In the genomic region with DNA sequence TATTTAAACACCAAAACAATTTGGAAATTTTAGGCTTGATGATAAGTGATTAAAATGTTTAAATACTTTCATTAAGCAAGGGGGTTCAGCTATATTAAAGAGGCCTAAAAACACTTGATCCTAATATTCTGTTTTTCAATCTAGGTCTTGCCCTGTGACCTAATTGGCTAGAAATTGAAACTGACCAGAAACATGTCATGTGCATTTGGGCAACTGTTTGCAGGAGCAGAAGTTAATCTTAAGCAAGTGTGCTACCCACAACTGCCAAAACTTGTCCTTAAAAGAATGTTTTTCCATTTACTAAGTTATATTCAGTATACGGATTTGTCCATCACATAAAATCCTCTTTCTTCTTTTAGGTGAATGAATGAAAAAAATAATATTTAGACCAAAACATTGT, we compare ENCODE assay signal across 29 cellular contexts.
"Had no signal": no experiment of that assay in that cellular context is flagged by ENCODE, and none has a peak within 500 bp of the region (broad histone marks: within the 10 kb centered on the region; RNA-seq: fewer than 3 reads in every experiment).

No MANE protein-coding gene starts in this region.

- H3K9me3 Mint-ChIP-seq: dendritic cell treated with granulocyte-macrophage colony-stimulating factor and Interleukin-4, amounts not matched to agents 40 ng/mL and 50 ng/mL, for 4 days; effector memory CD8-positive, alpha-beta T cell had no signal

- H3K9me3 ChIP-seq: colonic mucosa, esophagus squamous epithelium, gastroesophageal sphincter, lower lobe of right lung, mucosa of descending colon had no signal

- H3K27me3 ChIP-seq: colonic mucosa, esophagus squamous epithelium, gastroesophageal sphincter, heart left ventricle, hepatocyte, left lung had no signal

- DNase-seq: colonic mucosa; cortex of kidney; effector CD8-positive, alpha-beta T cell; effector memory CD8-positive, alpha-beta T cell; endodermal cell; erythroblast; esophagus squamous epithelium; foreskin fibroblast; foreskin melanocyte; heart left ventricle; hypothalamus; immature natural killer cell; islet precursor cell; kidney; kidney glomerular epithelial cell; left colon; left lung; left ventricle myocardium superior; lower lobe of right lung; mesenchymal stem cell; mucosa of descending colon; naive thymus-derived CD4-positive, alpha-beta T cell had no signal

- H3K27ac ChIP-seq: colonic mucosa, epithelial cell of prostate, esophagus squamous epithelium, gastroesophageal sphincter, heart left ventricle, hepatocyte, left lung, lower lobe of right lung had no signal

- H3K79me2 ChIP-seq: hepatocyte had no signal

- ATAC-seq: effector memory CD8-positive, alpha-beta T cell; esophagus mucosa; gastroesophageal sphincter; heart left ventricle; left colon; left lung; left ventricle myocardium superior; lower lobe of right lung; mucosa of descending colon; naive thymus-derived CD4-positive, alpha-beta T cell had no signal

- H3K36me3 Mint-ChIP-seq: immature natural killer cell; mesothelial cell of epicardium; naive thymus-derived CD4-positive, alpha-beta T cell had no signal

- H3K4me3 Mint-ChIP-seq: dendritic cell treated with granulocyte-macrophage colony-stimulating factor and Interleukin-4, amounts not matched to agents 40 ng/mL and 50 ng/mL, for 4 days; effector memory CD8-positive, alpha-beta T cell; endodermal cell; immature natural killer cell; mesothelial cell of epicardium; naive thymus-derived CD4-positive, alpha-beta T cell had no signal

- FAIRE-seq: endometrium had no signal

- H2AFZ ChIP-seq: hepatocyte had no signal

- H3K4me3 ChIP-seq: colonic mucosa, esophagus squamous epithelium, gastroesophageal sphincter, heart left ventricle, hepatocyte, left lung, lower lobe of right lung, mucosa of descending colon had no signal

- H3K4me1 Mint-ChIP-seq: endodermal cell; immature natural killer cell; mesothelial cell of epicardium; naive thymus-derived CD4-positive, alpha-beta T cell had no signal

- H3K27me3 Mint-ChIP-seq: dendritic cell treated with granulocyte-macrophage colony-stimulating factor and Interleukin-4, amounts not matched to agents 40 ng/mL and 50 ng/mL, for 4 days; effector memory CD8-positive, alpha-beta T cell; naive thymus-derived CD4-positive, alpha-beta T cell had no signal

- H3K4me2 ChIP-seq: hepatocyte had no signal

- H3K36me3 ChIP-seq: colonic mucosa, esophagus squamous epithelium, gastroesophageal sphincter, heart left ventricle, left lung, lower lobe of right lung had no signal

- H3K4me1 ChIP-seq: colonic mucosa, esophagus squamous epithelium, gastroesophageal sphincter, left lung, lower lobe of right lung had no signal
